In the genomic region with DNA sequence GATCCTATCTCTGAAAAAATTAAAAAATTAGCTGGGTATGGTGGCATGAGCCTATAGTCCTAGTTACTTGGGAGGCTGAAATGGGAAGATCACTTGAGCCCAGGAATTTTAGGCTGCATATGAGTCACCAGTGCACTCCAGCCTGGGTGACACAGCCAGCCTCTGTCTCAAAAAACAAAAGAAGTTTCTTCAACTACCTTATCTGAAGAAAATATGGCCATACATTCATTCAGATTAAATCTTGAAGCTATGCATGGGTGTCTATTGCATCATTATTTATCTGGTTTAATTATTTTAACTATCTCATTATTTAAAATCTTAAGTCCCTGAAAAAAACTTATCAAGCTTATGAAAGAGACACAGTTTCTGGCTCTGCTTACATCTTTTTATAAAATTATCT, we compare ENCODE assay signal across 16 cellular contexts.
"Had no signal": no experiment of that assay in that cellular context is flagged by ENCODE, and none has a peak within 500 bp of the region (broad histone marks: within the 10 kb centered on the region; RNA-seq: fewer than 3 reads in every experiment).

No MANE protein-coding gene starts in this region.

- H2AFZ ChIP-seq: parathyroid adenoma had no signal

- H3K9me3 ChIP-seq: left lung, neutrophil had no signal

- H3K27ac ChIP-seq: left lung, neutrophil, parathyroid adenoma had no signal

- DNase-seq: activated CD4-positive, alpha-beta T cell treated with anti-CD3 and anti-CD28 coated beads, Interleukin-2, amount 50 U/mL, for 1 hour; activated CD8-positive, alpha-beta memory T cell treated with anti-CD3 and anti-CD28 coated beads for 24 hours; activated naive CD8-positive, alpha-beta T cell treated with anti-CD3 and anti-CD28 coated beads, Interleukin-2, amount 10 ng/mL, durations not matched to agents 7 days and 5 days; cerebellar nuclear complex; effector memory CD4-positive, alpha-beta T cell; hippocampal formation; left lung; mammary epithelial cell; naive B cell had no signal

- FAIRE-seq: keratinocyte had no signal

- ATAC-seq: activated CD4-positive, CD25-positive, alpha-beta regulatory T cell treated with anti-CD3 and anti-CD28 coated beads, Interleukin-2, amount 50 U/mL, for 24 hours; left lung; stimulated activated memory B cell treated with anti-CD40 and anti-IgM and Interleukin-4, amounts not matched to agents 10 μg/mL and 1 μg/mL and 100 μg/mL, for 72 hours had no signal

- H3K27me3 Mint-ChIP-seq: dendritic cell treated with granulocyte-macrophage colony-stimulating factor and Interleukin-4, amounts not matched to agents 40 ng/mL and 50 ng/mL, for 4 days; stimulated activated memory B cell treated with anti-CD40 and anti-IgM and Interleukin-4, amounts not matched to agents 10 μg/mL and 1 μg/mL and 100 μg/mL, for 72 hours had no signal

- H3K27ac Mint-ChIP-seq: activated naive CD8-positive, alpha-beta T cell treated with anti-CD3 and anti-CD28 coated beads, Interleukin-2, amount 10 ng/mL, durations not matched to agents 7 days and 5 days; activated T-helper 1 cell treated with anti-CD3 and anti-CD28 coated beads, Interleukin-12 subunit alpha, Interleukin-12 subunit beta, Interleukin-2, Interleukin-4 antibody, amounts not matched to agents 30 ng/mL and 10 ng/mL and 1 ng/mL, durations not matched to agents 14 hours and 24 hours and 36 hours; dendritic cell treated with granulocyte-macrophage colony-stimulating factor and Interleukin-4, amounts not matched to agents 40 ng/mL and 50 ng/mL, for 4 days; stimulated activated memory B cell treated with anti-CD40 and anti-IgM and Interleukin-4, amounts not matched to agents 10 μg/mL and 1 μg/mL and 100 μg/mL, for 72 hours had no signal

- H3K9me3 Mint-ChIP-seq: activated naive CD8-positive, alpha-beta T cell treated with anti-CD3 and anti-CD28 coated beads, Interleukin-2, amount 10 ng/mL, durations not matched to agents 7 days and 5 days; activated T-helper 1 cell treated with anti-CD3 and anti-CD28 coated beads, Interleukin-12 subunit alpha, Interleukin-12 subunit beta, Interleukin-2, Interleukin-4 antibody, amounts not matched to agents 30 ng/mL and 10 ng/mL and 1 ng/mL, durations not matched to agents 14 hours and 24 hours and 36 hours; dendritic cell treated with granulocyte-macrophage colony-stimulating factor and Interleukin-4, amounts not matched to agents 40 ng/mL and 50 ng/mL, for 4 days; stimulated activated memory B cell treated with anti-CD40 and anti-IgM and Interleukin-4, amounts not matched to agents 10 μg/mL and 1 μg/mL and 100 μg/mL, for 72 hours had no signal

- H3K4me3 ChIP-seq: left lung had no signal

- H3K79me2 ChIP-seq: parathyroid adenoma had no signal

- H3K36me3 Mint-ChIP-seq: activated naive CD8-positive, alpha-beta T cell treated with anti-CD3 and anti-CD28 coated beads, Interleukin-2, amount 10 ng/mL, durations not matched to agents 7 days and 5 days; naive B cell; stimulated activated memory B cell treated with anti-CD40 and anti-IgM and Interleukin-4, amounts not matched to agents 10 μg/mL and 1 μg/mL and 100 μg/mL, for 72 hours had no signal

- H3K4me1 ChIP-seq: left lung, parathyroid adenoma had no signal

- H3K4me3 Mint-ChIP-seq: activated naive CD8-positive, alpha-beta T cell treated with anti-CD3 and anti-CD28 coated beads, Interleukin-2, amount 10 ng/mL, durations not matched to agents 7 days and 5 days; activated T-helper 1 cell treated with anti-CD3 and anti-CD28 coated beads, Interleukin-12 subunit alpha, Interleukin-12 subunit beta, Interleukin-2, Interleukin-4 antibody, amounts not matched to agents 30 ng/mL and 10 ng/mL and 1 ng/mL, durations not matched to agents 14 hours and 24 hours and 36 hours; dendritic cell treated with granulocyte-macrophage colony-stimulating factor and Interleukin-4, amounts not matched to agents 40 ng/mL and 50 ng/mL, for 4 days; naive B cell; stimulated activated memory B cell treated with anti-CD40 and anti-IgM and Interleukin-4, amounts not matched to agents 10 μg/mL and 1 μg/mL and 100 μg/mL, for 72 hours had no signal

- H3K36me3 ChIP-seq: left lung, neutrophil had no signal

- H3K9ac ChIP-seq: parathyroid adenoma had no signal

- H3K27me3 ChIP-seq: left lung, neutrophil had no signal
